20 cellular contexts compared by ENCODE assay signal in the genomic region with DNA sequence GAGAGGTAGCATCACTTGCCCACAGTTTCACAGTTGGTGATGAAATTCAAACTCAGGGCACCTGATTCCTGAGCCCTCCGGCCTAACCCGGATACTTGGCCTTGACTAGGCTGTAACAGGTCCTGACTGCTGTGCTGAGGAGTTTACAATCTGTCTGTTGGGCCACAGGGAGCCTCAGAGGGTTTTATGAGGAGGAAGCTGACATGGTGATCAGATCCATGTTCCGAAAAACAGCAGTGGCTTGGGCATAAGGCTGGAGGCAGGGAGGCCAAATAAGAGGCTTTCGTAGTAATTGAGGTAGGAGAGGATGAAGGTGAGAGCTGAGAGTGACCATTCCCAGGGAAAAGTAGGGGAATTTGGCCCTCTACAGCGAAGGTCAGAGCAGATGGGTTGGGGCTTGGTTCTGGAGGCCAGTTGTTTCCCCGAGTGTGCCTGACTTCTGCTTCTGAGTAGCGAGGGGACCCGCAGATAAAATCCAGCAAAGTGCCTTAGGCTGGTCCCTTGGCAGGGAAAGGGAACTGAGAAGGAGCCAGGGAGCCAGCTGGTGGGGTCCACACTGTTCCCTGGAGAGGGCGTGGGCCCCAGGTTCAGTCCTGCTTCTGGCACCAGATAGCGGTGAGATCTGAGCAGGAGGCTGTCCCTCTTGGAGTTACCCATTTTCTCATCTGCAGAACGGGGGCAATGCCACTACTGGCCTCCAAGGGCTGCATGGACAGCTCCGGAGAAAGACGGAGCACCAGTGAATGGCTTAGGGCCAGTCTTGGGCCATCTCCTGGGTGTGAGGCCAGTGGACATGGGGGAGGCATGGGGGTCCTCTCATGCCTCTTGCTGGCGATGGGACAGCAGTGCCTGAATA.
"Had no signal": no experiment of that assay in that cellular context is flagged by ENCODE, and none has a peak within 500 bp of the region (broad histone marks: within the 10 kb centered on the region; RNA-seq: fewer than 3 reads in every experiment).

No MANE protein-coding gene starts in this region.

- H3K36me3 ChIP-seq: adrenal gland, esophagus muscularis mucosa, gastroesophageal sphincter, heart left ventricle, stomach, upper lobe of left lung, WERI-Rb-1 had no signal

- H3K36me3 Mint-ChIP-seq: activated naive CD4-positive, alpha-beta T cell treated with anti-CD3 and anti-CD28 coated beads, Interleukin-2, amount 50 U/mL, for 72 hours; immature natural killer cell had no signal

- H3K4me3 ChIP-seq: adrenal gland, esophagus muscularis mucosa, gastroesophageal sphincter, heart left ventricle, stomach, upper lobe of left lung had no signal

- H3K4me3 Mint-ChIP-seq: activated CD4-positive, alpha-beta T cell treated with anti-CD3 and anti-CD28 coated beads for 36 hours; dendritic cell treated with granulocyte-macrophage colony-stimulating factor and Interleukin-4, amounts not matched to agents 40 ng/mL and 50 ng/mL, for 4 days; immature natural killer cell; naive thymus-derived CD4-positive, alpha-beta T cell had no signal

- H3K9me3 ChIP-seq: adrenal gland, esophagus muscularis mucosa, gastroesophageal sphincter, heart left ventricle, stomach, upper lobe of left lung had no signal

- H3K27me3 Mint-ChIP-seq: activated CD4-positive, alpha-beta T cell treated with anti-CD3 and anti-CD28 coated beads for 36 hours; dendritic cell treated with granulocyte-macrophage colony-stimulating factor and Interleukin-4, amounts not matched to agents 40 ng/mL and 50 ng/mL, for 4 days; progenitor cell of endocrine pancreas had no signal

- H3K27ac Mint-ChIP-seq: activated CD4-positive, alpha-beta T cell treated with anti-CD3 and anti-CD28 coated beads for 36 hours; activated naive CD4-positive, alpha-beta T cell treated with anti-CD3 and anti-CD28 coated beads, Interleukin-2, amount 50 U/mL, for 72 hours; dendritic cell treated with granulocyte-macrophage colony-stimulating factor and Interleukin-4, amounts not matched to agents 40 ng/mL and 50 ng/mL, for 4 days; immature natural killer cell; progenitor cell of endocrine pancreas had no signal

- H3K9me3 Mint-ChIP-seq: activated naive CD4-positive, alpha-beta T cell treated with anti-CD3 and anti-CD28 coated beads, Interleukin-2, amount 50 U/mL, for 72 hours; dendritic cell treated with granulocyte-macrophage colony-stimulating factor and Interleukin-4, amounts not matched to agents 40 ng/mL and 50 ng/mL, for 4 days; immature natural killer cell had no signal

- DNase-seq: activated CD4-positive, alpha-beta T cell treated with anti-CD3 and anti-CD28 coated beads for 36 hours; activated CD4-positive, alpha-beta T cell treated with anti-CD3 and anti-CD28 coated beads, Interleukin-2, amount 50 U/mL, for 48 hours; activated gamma-delta T cell; cerebellar nuclear complex; effector memory CD4-positive, alpha-beta T cell; immature natural killer cell; mesenchymal stem cell; stimulated activated CD4-positive, alpha-beta T cell treated with anti-CD3 and anti-CD28 coated beads, Interleukin-4, amount 100 ng/mL, for 1 hour; stomach; T-helper 2 cell; upper lobe of left lung; WERI-Rb-1 had no signal

- ATAC-seq: activated CD4-positive, alpha-beta T cell treated with anti-CD3 and anti-CD28 coated beads for 36 hours; activated naive CD4-positive, alpha-beta T cell treated with anti-CD3 and anti-CD28 coated beads, Interleukin-2, amount 50 U/mL, for 72 hours; gastroesophageal sphincter; heart left ventricle; naive thymus-derived CD4-positive, alpha-beta T cell had no signal

- H3K27ac ChIP-seq: adrenal gland, esophagus muscularis mucosa, gastroesophageal sphincter, heart left ventricle, stomach, upper lobe of left lung, WERI-Rb-1 had no signal

- H3K27me3 ChIP-seq: adrenal gland, esophagus muscularis mucosa, gastroesophageal sphincter, heart left ventricle, stomach, upper lobe of left lung had no signal
